Comparison of ENCODE assay signal across 35 cellular contexts in genomic region chr12:109276160-109276559, GRCh38. TPM values are rescaled to one million over a fixed set of nuclear protein-coding genes. Genes with fewer than 3 reads are reported as not detected.
"Had no signal": no experiment of that assay in that cellular context is flagged by ENCODE, and none has a peak within 500 bp of the region (broad histone marks: within the 10 kb centered on the region; RNA-seq: fewer than 3 reads in every experiment).

No MANE protein-coding gene starts in this region.

- DNase-seq: activated CD4-positive, alpha-beta memory T cell treated with anti-CD3 and anti-CD28 coated beads, Interleukin-2, amount 10 ng/mL, durations not matched to agents 7 days and 5 days; activated CD4-positive, alpha-beta T cell treated with anti-CD3 and anti-CD28 coated beads for 1 hour; activated CD4-positive, alpha-beta T cell treated with anti-CD3 and anti-CD28 coated beads for 4 hours; activated CD4-positive, alpha-beta T cell treated with anti-CD3 and anti-CD28 coated beads, Interleukin-2, amount 10 ng/mL, durations not matched to agents 7 days and 5 days; activated CD4-positive, alpha-beta T cell treated with anti-CD3 and anti-CD28 coated beads, Interleukin-2, amount 50 U/mL, for 4 hours; activated CD8-positive, alpha-beta memory T cell treated with anti-CD3 and anti-CD28 coated beads, Interleukin-2, amount 50 U/mL, for 48 hours; activated gamma-delta T cell; activated naive CD4-positive, alpha-beta T cell treated with anti-CD3 and anti-CD28 coated beads, Interleukin-2, amount 50 U/mL, for 16 hours; activated naive CD4-positive, alpha-beta T cell treated with Interleukin-2 at 50 U/mL for 16 hours; activated naive CD8-positive, alpha-beta T cell treated with anti-CD3 and anti-CD28 coated beads for 36 hours; activated naive CD8-positive, alpha-beta T cell treated with anti-CD3 and anti-CD28 coated beads, Interleukin-2, amount 50 U/mL, for 24 hours; activated T-cell treated with anti-CD3 and anti-CD28 coated beads for 4 hours; activated T-cell treated with anti-CD3 and anti-CD28 coated beads, Interleukin-2, amount 50 U/mL, for 24 hours; activated T-cell treated with anti-CD3 and anti-CD28 coated beads, Interleukin-2, amount 50 U/mL, for 72 hours; adrenal gland; amygdala; aorta; body of pancreas; caudate nucleus; cortex of kidney; effector memory CD4-positive, alpha-beta T cell; erythroblast; foreskin keratinocyte; gastrocnemius medialis; glutamatergic neuron; heart left ventricle; T-helper 2 cell had no signal

- H3K4me3 Mint-ChIP-seq: activated CD4-positive, alpha-beta memory T cell treated with anti-CD3 and anti-CD28 coated beads, Interleukin-2, amount 10 ng/mL, durations not matched to agents 7 days and 5 days; activated CD4-positive, alpha-beta T cell treated with anti-CD3 and anti-CD28 coated beads, Interleukin-2, amount 10 ng/mL, durations not matched to agents 7 days and 5 days; activated naive CD8-positive, alpha-beta T cell treated with anti-CD3 and anti-CD28 coated beads for 36 hours; activated naive CD8-positive, alpha-beta T cell treated with anti-CD3 and anti-CD28 coated beads, Interleukin-2, amount 50 U/mL, for 24 hours; activated T-cell treated with anti-CD3 and anti-CD28 coated beads, Interleukin-2, amount 50 U/mL, for 24 hours; activated T-cell treated with anti-CD3 and anti-CD28 coated beads, Interleukin-2, amount 50 U/mL, for 72 hours; WTC11 had no signal

- H3K27ac ChIP-seq: adrenal gland, body of pancreas, esophagus muscularis mucosa, foreskin keratinocyte, gastrocnemius medialis, heart left ventricle, VCaP had no signal

- H3K4me1 ChIP-seq: adrenal gland, body of pancreas, foreskin keratinocyte, gastrocnemius medialis had no signal

- H3K4me3 ChIP-seq: adrenal gland, body of pancreas, esophagus muscularis mucosa, gastrocnemius medialis, heart left ventricle had no signal

- FAIRE-seq: colon, TTC549 had no signal

- H3K27me3 ChIP-seq: adrenal gland, body of pancreas, esophagus muscularis mucosa, gastrocnemius medialis, heart left ventricle had no signal

- H3K36me3 Mint-ChIP-seq: activated naive CD8-positive, alpha-beta T cell treated with anti-CD3 and anti-CD28 coated beads for 36 hours had no signal

- H3K27ac Mint-ChIP-seq: activated CD4-positive, alpha-beta memory T cell treated with anti-CD3 and anti-CD28 coated beads, Interleukin-2, amount 10 ng/mL, durations not matched to agents 7 days and 5 days; activated CD4-positive, alpha-beta T cell treated with anti-CD3 and anti-CD28 coated beads, Interleukin-2, amount 10 ng/mL, durations not matched to agents 7 days and 5 days; activated naive CD8-positive, alpha-beta T cell treated with anti-CD3 and anti-CD28 coated beads for 36 hours; activated naive CD8-positive, alpha-beta T cell treated with anti-CD3 and anti-CD28 coated beads, Interleukin-2, amount 50 U/mL, for 24 hours; activated T-cell treated with anti-CD3 and anti-CD28 coated beads, Interleukin-2, amount 50 U/mL, for 24 hours; activated T-cell treated with anti-CD3 and anti-CD28 coated beads, Interleukin-2, amount 50 U/mL, for 72 hours; WTC11 had no signal

- H3K9me3 Mint-ChIP-seq: activated CD4-positive, alpha-beta memory T cell treated with anti-CD3 and anti-CD28 coated beads, Interleukin-2, amount 10 ng/mL, durations not matched to agents 7 days and 5 days; activated CD4-positive, alpha-beta T cell treated with anti-CD3 and anti-CD28 coated beads, Interleukin-2, amount 10 ng/mL, durations not matched to agents 7 days and 5 days; activated naive CD8-positive, alpha-beta T cell treated with anti-CD3 and anti-CD28 coated beads for 36 hours; activated naive CD8-positive, alpha-beta T cell treated with anti-CD3 and anti-CD28 coated beads, Interleukin-2, amount 50 U/mL, for 24 hours; activated T-cell treated with anti-CD3 and anti-CD28 coated beads, Interleukin-2, amount 50 U/mL, for 24 hours; activated T-cell treated with anti-CD3 and anti-CD28 coated beads, Interleukin-2, amount 50 U/mL, for 72 hours had no signal

- H3K9me3 ChIP-seq: adrenal gland, body of pancreas, esophagus muscularis mucosa, gastrocnemius medialis, heart left ventricle had no signal

- H3K4me1 Mint-ChIP-seq: activated naive CD8-positive, alpha-beta T cell treated with anti-CD3 and anti-CD28 coated beads, Interleukin-2, amount 50 U/mL, for 24 hours had no signal

- ATAC-seq: activated naive CD8-positive, alpha-beta T cell treated with anti-CD3 and anti-CD28 coated beads, Interleukin-2, amount 50 U/mL, for 24 hours; activated T-cell treated with anti-CD3 and anti-CD28 coated beads, Interleukin-2, amount 50 U/mL, for 72 hours; body of pancreas; foreskin keratinocyte; heart left ventricle; WTC11 had no signal

- H3K36me3 ChIP-seq: adrenal gland, gastrocnemius medialis had no signal

RNA-seq across cellular contexts. Expression of gene FOXN4, which starts 32.9 kb away (rescaled TPM):
- total RNA-seq: activated CD4-positive, alpha-beta memory T cell treated with anti-CD3 and anti-CD28 coated beads, Interleukin-2, amount 10 ng/mL, durations not matched to agents 7 days and 5 days; activated CD4-positive, alpha-beta T cell treated with anti-CD3 and anti-CD28 coated beads, Interleukin-2, amount 10 ng/mL, durations not matched to agents 7 days and 5 days; activated naive CD8-positive, alpha-beta T cell treated with anti-CD3 and anti-CD28 coated beads for 36 hours; activated T-cell treated with anti-CD3 and anti-CD28 coated beads, Interleukin-2, amount 50 U/mL, for 72 hours; adrenal gland; aorta; body of pancreas; chondrocyte; dermis microvascular lymphatic vessel endothelial cell; esophagus muscularis mucosa; foreskin keratinocyte; gastrocnemius medialis; heart left ventricle; T-helper 1 cell treated with Interleukin-12 subunit alpha and Interleukin-12 subunit beta and Interleukin-4 antibody, amounts not matched to agents 30 ng/mL and 1 ng/mL, for 36 hours had no signal
- polyA plus RNA-seq: aorta, foreskin keratinocyte, heart left ventricle had no signal
